17 cellular contexts compared by ENCODE assay signal in genomic region chr2:30229596-30229995, GRCh38. TPM values are rescaled to one million over a fixed set of nuclear protein-coding genes. Genes with fewer than 3 reads are reported as not detected.
DNase-seq lines count a peak whose midpoint lies in the region; ATAC-seq and TF ChIP-seq lines count a peak whose summit lies in the region.
"Had no signal": no experiment of that assay in that cellular context is flagged by ENCODE, and none has a peak within 500 bp of the region (broad histone marks: within the 10 kb centered on the region; RNA-seq: fewer than 3 reads in every experiment).

No MANE protein-coding gene starts in this region.

- H2BK120ac ChIP-seq in IMR-90 (ENCODE audit: low read depth, low read length) = no peak overlapping the region
- no peak overlapping the region for H2BK120ac ChIP-seq in neuronal stem cell (ENCODE audit: low read depth, low read length)

- H3K14ac ChIP-seq in IMR-90 (replicated peaks; ENCODE audit: low read depth, low read length) (no peak overlapping the region), neuronal stem cell (ENCODE audit: low read length) (no peak overlapping the region)

- ATAC-seq in IMR-90 (ENCODE audit: low read depth) (no peak), GM21367 (IDR thresholded peaks at IDR 0.05; ENCODE audit: unreplicated experiment) (no peak)
- no peak for ATAC-seq in central memory CD8-positive, alpha-beta T cell (replicated peaks; ENCODE audit: extremely low read depth, poor library complexity, severe bottlenecking)
- ATAC-seq: A549, HCT116, mucosa of descending colon had no signal

- H3K4me1 ChIP-seq in IMR-90 (ENCODE audit: control insufficient read depth, insufficient read depth, low read length) (peaks cover 11% of the 10 kb centered on the region), neuronal stem cell (ENCODE audit: control insufficient read depth in 2 of 2, insufficient read depth in 1 of 2, low read depth in 1 of 2, low read length in 2 of 2) (peaks cover 9 to 13% of the 10 kb centered on the region in 2 donors)

- H3K4me3 Mint-ChIP-seq in activated CD4-positive, alpha-beta T cell treated with anti-CD3 and anti-CD28 coated beads, Interleukin-2, amount 10 ng/mL, durations not matched to agents 7 days and 5 days = peak overlapping the region; percentile 79
- H3K4me3 Mint-ChIP-seq in central memory CD8-positive, alpha-beta T cell = peak overlapping the region; percentile 84

- CTCF ChIA-PET in activated CD4-positive, alpha-beta T cell treated with anti-CD3 and anti-CD28 coated beads, Interleukin-2, amount 10 ng/mL, durations not matched to agents 7 days and 5 days (lab: Charles Lee) = interaction anchor here (0.9 to 4.2 kb wide), 11 partner anchors 9 to 482 kb away, joined by 3 to 24 read pairs (median 5); no protein-coding TSS in a partner anchor
- CTCF ChIA-PET in IMR-90 (lab: Yijun Ruan, JAX) = interaction anchor here (0.6 to 1.6 kb wide), 6 partner anchors 9 to 482 kb away, joined by 3 to 10 read pairs (median 4); no protein-coding TSS in a partner anchor

- peaks cover 55% of the 10 kb centered on the region for H3K4me1 Mint-ChIP-seq in activated CD4-positive, alpha-beta T cell treated with anti-CD3 and anti-CD28 coated beads, Interleukin-2, amount 10 ng/mL, durations not matched to agents 7 days and 5 days
- H3K4me1 Mint-ChIP-seq in central memory CD8-positive, alpha-beta T cell = peaks cover 66% of the 10 kb centered on the region

- peaks cover 33% of the 10 kb centered on the region for H4K20me1 ChIP-seq in IMR-90 (ENCODE audit: insufficient read depth, low read length)

- H3K27ac ChIP-seq in IMR-90 (ENCODE audit: insufficient read depth, low read length) (no peak overlapping the region), neuronal stem cell (replicated peaks; ENCODE audit: low read length) (no peak overlapping the region)
- H3K27ac ChIP-seq: A549, suprapubic skin had no signal

- H3K4me3 ChIP-seq in IMR-90 (ENCODE audit: insufficient read depth, low read depth, low read length) (no peak overlapping the region), neuronal stem cell (ENCODE audit: low read length in 2 of 2) (no peak overlapping the region)
- H3K4me3 ChIP-seq: A549, mucosa of descending colon had no signal

- H2AK9ac ChIP-seq in IMR-90 (replicated peaks; ENCODE audit: low read depth, low read length, poor library complexity) = no peak overlapping the region

- H2BK5ac ChIP-seq in IMR-90 (ENCODE audit: low read depth, low read length, poor library complexity, severe bottlenecking) (no peak overlapping the region), neuronal stem cell (ENCODE audit: low read length) (no peak overlapping the region)

- H2AK5ac ChIP-seq in IMR-90 (ENCODE audit: low read depth, low read length) (peak overlapping the region; percentile 71), neuronal stem cell (ENCODE audit: low read depth, low read length) (no peak overlapping the region)

- H3K4ac ChIP-seq in IMR-90 (ENCODE audit: low read depth, low read length) (peak overlapping the region; percentile 45), neuronal stem cell (ENCODE audit: low read length) (no peak overlapping the region)

- H4K5ac ChIP-seq in IMR-90 (ENCODE audit: low read depth, low read length) = no peak overlapping the region

- no peaks in the 10 kb centered on the region for H3K9me3 ChIP-seq in IMR-90 (ENCODE audit: control insufficient read depth, insufficient read depth, low read length)
- H3K9me3 ChIP-seq in neuronal stem cell (replicated peaks in 1 of 2; ENCODE audit: control insufficient read depth in 2 of 2, insufficient read depth in 1 of 2, low read depth in 1 of 2, low read length in 2 of 2) = no peaks in the 10 kb centered on the region
- H3K9me3 ChIP-seq: A549, heart right ventricle, mucosa of descending colon, suprapubic skin had no signal

- peaks cover 17% of the 10 kb centered on the region for H3K36me3 ChIP-seq in IMR-90 (ENCODE audit: control insufficient read depth, insufficient read depth, low read length)
- no peaks in the 10 kb centered on the region for H3K36me3 ChIP-seq in neuronal stem cell (replicated peaks in 1 of 2; ENCODE audit: control insufficient read depth in 2 of 2, insufficient read depth in 2 of 2, low read length in 2 of 2)
- H3K36me3 ChIP-seq: suprapubic skin had no signal

- H4K8ac ChIP-seq in IMR-90 (ENCODE audit: low read depth in 2 of 2, low read length in 2 of 2) (peak overlapping the region in 1 of 2 experiments; percentile 7; a peak in 1 of 4 replicates), neuronal stem cell (ENCODE audit: low read depth, low read length) (no peak overlapping the region)

- no peak for TF ChIP-seq RAD21 in IMR-90 (IDR thresholded peaks at IDR 0.05; ENCODE audit: low read length)

- 95% methylated on average over 2 of the region's 3 CpGs; no CpG with 5 or more reads in 1 of the 2 experiments for WGBS in IMR-90 (ENCODE audit: extremely low coverage in 2 of 2, insufficient read length in 1 of 2), 2 experiments
- no CpG with 5 or more reads among the region's 3 CpGs for WGBS in neuronal stem cell (ENCODE audit: extremely low coverage in 2 of 2, insufficient read length in 2 of 2, insufficient replicate concordance in 1 of 2), 2 donors

- H2BK15ac ChIP-seq in IMR-90 (ENCODE audit: low read depth, low read length) = peak overlapping the region; percentile 21; the same call in 1 of the 3 replicates
- no peak overlapping the region for H2BK15ac ChIP-seq in neuronal stem cell (ENCODE audit: low read length)

- no peak overlapping the region for H3K4me2 ChIP-seq in IMR-90 (ENCODE audit: low read depth, low read length)
- no peak overlapping the region for H3K4me2 ChIP-seq in neuronal stem cell (ENCODE audit: insufficient read depth, low read length, poor library complexity, severe bottlenecking)
- H3K4me2 ChIP-seq: A549 had no signal

- H3K27me3 Mint-ChIP-seq in activated CD4-positive, alpha-beta T cell treated with anti-CD3 and anti-CD28 coated beads, Interleukin-2, amount 10 ng/mL, durations not matched to agents 7 days and 5 days = peaks cover 13% of the 10 kb centered on the region
- no peaks in the 10 kb centered on the region for H3K27me3 Mint-ChIP-seq in central memory CD8-positive, alpha-beta T cell

- no TSS peak for BruUV-seq in IMR-90 (replicated peaks; lab: Mats Ljungman, UMichigan)

- peaks cover 12% of the 10 kb centered on the region for H3K36me3 Mint-ChIP-seq in activated CD4-positive, alpha-beta T cell treated with anti-CD3 and anti-CD28 coated beads, Interleukin-2, amount 10 ng/mL, durations not matched to agents 7 days and 5 days (ENCODE audit: low read depth)
- peaks cover 37% of the 10 kb centered on the region for H3K36me3 Mint-ChIP-seq in central memory CD8-positive, alpha-beta T cell (ENCODE audit: insufficient read depth)

- H3K79me1 ChIP-seq in IMR-90 (ENCODE audit: low read depth in 1 of 2, low read length in 2 of 2) (peaks cover 5 to 31% of the 10 kb centered on the region in 2 experiments; a peak in 3 of 4 replicates), neuronal stem cell (ENCODE audit: low read depth, low read length) (no peaks in the 10 kb centered on the region)

- in situ Hi-C loops in IMR-90 (cut with MboI; ENCODE audit: low sequenced_read_pairs) = no loop called here

- no peaks in the 10 kb centered on the region for H3K27me3 ChIP-seq in IMR-90 (ENCODE audit: control insufficient read depth, insufficient read depth, low read length)
- H3K27me3 ChIP-seq in neuronal stem cell (ENCODE audit: control insufficient read depth in 3 of 3, insufficient read depth in 3 of 3, low read depth in 1 of 3, low read length in 3 of 3) = peaks cover 0 to 59% (median 23%) of the 10 kb centered on the region in 3 experiments
- H3K27me3 ChIP-seq: suprapubic skin had no signal

- H3K18ac ChIP-seq in IMR-90 (ENCODE audit: low read depth, low read length) (no peak overlapping the region), neuronal stem cell (ENCODE audit: low read length) (peak overlapping the region; percentile 29)

- H2AFZ ChIP-seq in IMR-90 (replicated peaks; ENCODE audit: low read length, poor library complexity) (peak overlapping the region; percentile 43), neuronal stem cell (ENCODE audit: low read length) (no peak overlapping the region)

- H3K9me1 ChIP-seq in IMR-90 (ENCODE audit: insufficient read depth, low read length) = peaks cover 11% of the 10 kb centered on the region

- peak overlapping the region; percentile 71 for H3K27ac Mint-ChIP-seq in activated CD4-positive, alpha-beta T cell treated with anti-CD3 and anti-CD28 coated beads, Interleukin-2, amount 10 ng/mL, durations not matched to agents 7 days and 5 days
- no peak overlapping the region for H3K27ac Mint-ChIP-seq in central memory CD8-positive, alpha-beta T cell (ENCODE audit: low read depth)

- dilution Hi-C loops in IMR-90 (cut with HindIII; ENCODE audit: low sequenced_read_pairs, unreplicated experiment) = no loop called here

- no peaks in the 10 kb centered on the region for H3K9me3 Mint-ChIP-seq in activated CD4-positive, alpha-beta T cell treated with anti-CD3 and anti-CD28 coated beads, Interleukin-2, amount 10 ng/mL, durations not matched to agents 7 days and 5 days
- no peaks in the 10 kb centered on the region for H3K9me3 Mint-ChIP-seq in central memory CD8-positive, alpha-beta T cell

- H3K9ac ChIP-seq in IMR-90 (ENCODE audit: low read depth, low read length) (no peak overlapping the region), neuronal stem cell (ENCODE audit: low read depth, low read length, poor library complexity) (no peak overlapping the region)

- no peak for TF ChIP-seq CTCF in IMR-90 (conservative IDR thresholded peaks at IDR 0.05; ENCODE audit: low read depth, low read length)

- no peak for TF ChIP-seq POLR2A in IMR-90 (IDR thresholded peaks at IDR 0.05; ENCODE audit: low read depth, low read length)

- POLR2A ChIA-PET in activated CD4-positive, alpha-beta T cell treated with anti-CD3 and anti-CD28 coated beads, Interleukin-2, amount 10 ng/mL, durations not matched to agents 7 days and 5 days (lab: Charles Lee) = interaction anchor here (0.5 kb wide), 1 partner anchor 65 kb away, joined by 4 read pairs; no protein-coding TSS in a partner anchor
- POLR2A ChIA-PET in IMR-90 (lab: Charles Lee; ENCODE audit: unreplicated experiment) = no interaction called here

- intact Hi-C loops in IMR-90 (cut with micrococcal nuclease) = no loop called here

- no peak overlapping the region for H2BK12ac ChIP-seq in neuronal stem cell (ENCODE audit: low read length)

- H3K56ac ChIP-seq in IMR-90 (ENCODE audit: extremely low read depth, insufficient read depth, low read length) = no peak overlapping the region

- no peak for DNase-seq in activated CD4-positive, alpha-beta T cell treated with anti-CD3 and anti-CD28 coated beads, Interleukin-2, amount 10 ng/mL, durations not matched to agents 7 days and 5 days
- DNase-seq in activated CD4-positive, alpha-beta T cell treated with anti-CD3 and anti-CD28 coated beads, Interleukin-2, amount 50 U/mL, for 1 hour = no peak
- DNase-seq in IMR-90 (no peak), neuronal stem cell (ENCODE audit: low spot score) (no peak), NCI-H1694 treated with DMSO at 0.1 percent for 48 hours (lab: John Stamatoyannopoulos, UW) (no peak), kidney glomerular epithelial cell (lab: John Stamatoyannopoulos, UW) (no peak)
- DNase-seq in central memory CD8-positive, alpha-beta T cell (ENCODE audit: low spot score in 2 of 2) = no peak
- DNase-seq: heart right ventricle, KG1, kidney, mucosa of descending colon, NCI-H2227 treated with DMSO at 0.1 percent for 48 hours, T1000 had no signal

- H4K91ac ChIP-seq in IMR-90 (ENCODE audit: insufficient read depth, low read depth, low read length) = no peak overlapping the region
- no peak overlapping the region for H4K91ac ChIP-seq in neuronal stem cell (ENCODE audit: low read depth, low read length, poor library complexity)

- peak overlapping the region; percentile 42; the same call in 1 of the 2 replicates for H2BK20ac ChIP-seq in IMR-90 (ENCODE audit: low read depth, low read length)

- no peak overlapping the region for H3K23ac ChIP-seq in IMR-90 (ENCODE audit: low read depth, low read length)
- H3K23ac ChIP-seq in neuronal stem cell (ENCODE audit: low read depth, low read length, poor library complexity) = no peak overlapping the region

RNA-seq across cellular contexts. Expression of gene LBH, which starts 1.7 kb away (rescaled TPM):
- 100 to 1,000 TPM; 136 to 146 TPM for total RNA-seq in activated CD4-positive, alpha-beta T cell treated with anti-CD3 and anti-CD28 coated beads, Interleukin-2, amount 10 ng/mL, durations not matched to agents 7 days and 5 days
- 155 and 158 TPM in 2 replicates for total RNA-seq in IMR-90 (2012; rRNA removed)
- polyA plus RNA-seq in IMR-90 (2012; rRNA removed) = 163 and 202 TPM in 2 replicates
- polyA plus RNA-seq in IMR-90 (2012; cell fraction: cytosol; rRNA removed) = 108 and 247 TPM in 2 replicates
- 92.9 and 150 TPM in 2 replicates for polyA plus RNA-seq in IMR-90 (2012; cell fraction: nucleus; rRNA removed; ENCODE audit: low replicate concordance)
- 20.2 TPM for polyA plus RNA-seq in neuronal stem cell (2013, experiment 1 of 2)
- polyA plus RNA-seq in neuronal stem cell (2013, experiment 2 of 2) = 18.1 TPM
